1 cellular context compared by ENCODE assay signal in genomic region chr6:79073888-79074287, GRCh38.
TF ChIP-seq lines count a peak whose summit lies in the region.

No MANE protein-coding gene starts in this region.

TF ChIP-seq in endothelial cell of umbilical vein, 7 proteins besides CTCF, POLR2A, EP300 and RAD21:
- TF ChIP-seq POLR2AphosphoS5 (IDR thresholded peaks at IDR 0.05; ENCODE audit: insufficient read depth, low read depth, low read length) (no peak), JUN (IDR thresholded peaks at IDR 0.05; ENCODE audit: borderline replicate concordance, insufficient read depth, insufficient read length, low read depth) (no peak)
